In genomic region chr20:37343994-37344355, GRCh38 we compare ENCODE assay signal across 1 cellular context.
TF ChIP-seq lines count a peak whose summit lies in the region.

No MANE protein-coding gene starts in this region.

TF ChIP-seq in GM12878, 131 proteins besides CTCF, POLR2A, EP300 and RAD21:
- TF ChIP-seq PAX8 (IDR thresholded peaks at IDR 0.05) (no peak), ZNF217 (IDR thresholded peaks at IDR 0.05) (0 out of 2 replicates have a peak, but pooled peaks have one; percentile 25), FOXK2 (IDR thresholded peaks at IDR 0.05) (no peak), SUZ12 (IDR thresholded peaks at IDR 0.05; ENCODE audit: unreplicated experiment) (no peak), ZNF687 (IDR thresholded peaks at IDR 0.05) (0 out of 2 replicates have a peak, but pooled peaks have one; percentile 7)
